ENCODE assay signal across 23 cellular contexts in genomic region chr5:72445969-72446368, GRCh38.
A peak's percentile ranks its signal among the peaks of the same experiment; 100 is the strongest.
DNase-seq lines count a peak whose midpoint lies in the region; ATAC-seq and TF ChIP-seq lines count a peak whose summit lies in the region.
"Had no signal": no experiment of that assay in that cellular context is flagged by ENCODE, and none has a peak within 500 bp of the region (broad histone marks: within the 10 kb centered on the region; RNA-seq: fewer than 3 reads in every experiment).

No MANE protein-coding gene starts in this region.

- CTCF ChIA-PET in SK-N-SH (lab: Yijun Ruan, JAX), result no interaction called here
- CTCF ChIA-PET in IMR-90 (lab: Yijun Ruan, JAX), result interaction anchor here (1.1 kb wide), 1 partner anchor 78 kb away, joined by 4 read pairs; no protein-coding TSS in a partner anchor

- no peak overlapping the region for H4K5ac ChIP-seq in IMR-90 (ENCODE audit: low read depth, low read length)

- H2BK120ac ChIP-seq in IMR-90 (ENCODE audit: low read depth, low read length), result no peak overlapping the region

- H3K9me2 ChIP-seq in SK-N-SH, result no peaks in the 10 kb centered on the region

- no peak overlapping the region for H2BK5ac ChIP-seq in IMR-90 (ENCODE audit: low read depth, low read length, poor library complexity, severe bottlenecking)

- no peaks in the 10 kb centered on the region for H3K9me3 ChIP-seq in SK-N-SH
- H3K9me3 ChIP-seq in IMR-90 (ENCODE audit: control insufficient read depth, insufficient read depth, low read length), result no peaks in the 10 kb centered on the region
- no peaks in the 10 kb centered on the region for H3K9me3 ChIP-seq in left ventricle myocardium inferior (replicated peaks)
- no peaks in the 10 kb centered on the region for H3K9me3 ChIP-seq in osteoblast (ENCODE audit: low read depth, low read length)
- H3K9me3 ChIP-seq: Caco-2, MG63, SJSA1 had no signal

- no peak overlapping the region for H3K4me2 ChIP-seq in SK-N-SH
- H3K4me2 ChIP-seq in IMR-90 (ENCODE audit: low read depth, low read length), result no peak overlapping the region
- H3K4me2 ChIP-seq in osteoblast (ENCODE audit: insufficient read depth, low read length), result no peak overlapping the region

- H3K79me2 ChIP-seq in SK-N-SH (ENCODE audit: insufficient read depth) (no peaks in the 10 kb centered on the region), osteoblast (ENCODE audit: insufficient read depth, low read length) (no peaks in the 10 kb centered on the region)

- H3K23ac ChIP-seq in IMR-90 (ENCODE audit: low read depth, low read length), result peak overlapping the region; percentile 5; the same call in 1 of the 2 replicates

- TF ChIP-seq EP300 in SK-N-SH (IDR thresholded peaks at IDR 0.05; ENCODE audit: borderline replicate concordance in 1 of 2, low read depth in 1 of 2, low read length in 1 of 2), result no peak

- in situ Hi-C loops in IMR-90 (cut with MboI; ENCODE audit: low sequenced_read_pairs), result no loop called here

- peaks cover 7 to 10% of the 10 kb centered on the region in 2 experiments; a peak in 3 of 4 replicates for H3K4me1 ChIP-seq in SK-N-SH (ENCODE audit: control insufficient read depth in 1 of 2, insufficient read depth in 2 of 2, low read depth in 1 of 2, low read length in 1 of 2)
- H3K4me1 ChIP-seq in IMR-90 (ENCODE audit: control insufficient read depth, insufficient read depth, low read length), result peaks cover 6% of the 10 kb centered on the region
- peaks cover 64% of the 10 kb centered on the region for H3K4me1 ChIP-seq in left ventricle myocardium inferior
- peaks cover 20% of the 10 kb centered on the region for H3K4me1 ChIP-seq in osteoblast (ENCODE audit: insufficient read depth, low read length)

- H3K36me3 ChIP-seq in SK-N-SH (replicated peaks in 1 of 2; ENCODE audit: control insufficient read depth in 1 of 2, insufficient read depth in 2 of 2, low read length in 1 of 2), result no peaks in the 10 kb centered on the region
- no peaks in the 10 kb centered on the region for H3K36me3 ChIP-seq in IMR-90 (ENCODE audit: control insufficient read depth, insufficient read depth, low read length)
- peaks cover 13% of the 10 kb centered on the region for H3K36me3 ChIP-seq in left ventricle myocardium inferior
- H3K36me3 ChIP-seq in osteoblast (ENCODE audit: insufficient read depth, low read length), result no peaks in the 10 kb centered on the region
- H3K36me3 ChIP-seq: MG63, SJSA1 had no signal

- no peak overlapping the region for H4K91ac ChIP-seq in IMR-90 (ENCODE audit: insufficient read depth, low read depth, low read length)

- peaks cover 17% of the 10 kb centered on the region for H3F3A ChIP-seq in SK-N-SH (replicated peaks; ENCODE audit: insufficient read depth)

- no peak overlapping the region for H3K4me3 ChIP-seq in SK-N-SH (ENCODE audit: low read depth in 2 of 2, low read length in 1 of 2)
- H3K4me3 ChIP-seq in IMR-90 (ENCODE audit: insufficient read depth, low read depth, low read length), result no peak overlapping the region
- no peak overlapping the region for H3K4me3 ChIP-seq in left ventricle myocardium inferior
- no peak overlapping the region for H3K4me3 ChIP-seq in osteoblast (ENCODE audit: insufficient read depth, low read length)
- H3K4me3 ChIP-seq: GM23248, MG63, SJSA1 had no signal

- H2BK15ac ChIP-seq in IMR-90 (ENCODE audit: low read depth, low read length), result no peak overlapping the region

- no peak overlapping the region for H2AK9ac ChIP-seq in IMR-90 (replicated peaks; ENCODE audit: low read depth, low read length, poor library complexity)

- no peak overlapping the region for H4K8ac ChIP-seq in IMR-90 (ENCODE audit: low read depth in 2 of 2, low read length in 2 of 2)

- no TSS peak for BruUV-seq in IMR-90 (replicated peaks; lab: Mats Ljungman, UMichigan)

- no peaks in the 10 kb centered on the region for H3K79me1 ChIP-seq in IMR-90 (ENCODE audit: low read depth in 1 of 2, low read length in 2 of 2)

- 0 out of 2 replicates have a peak overlapping the region, but pooled peaks have one; percentile 33 for H2AFZ ChIP-seq in SK-N-SH (ENCODE audit: low read depth)
- peak overlapping the region; percentile 35 for H2AFZ ChIP-seq in IMR-90 (replicated peaks; ENCODE audit: low read length, poor library complexity)
- H2AFZ ChIP-seq in osteoblast (ENCODE audit: low read length), result peak overlapping the region; percentile 21

- peak overlapping the region; percentile 12; the same call in 1 of the 2 replicates for H2AK5ac ChIP-seq in IMR-90 (ENCODE audit: low read depth, low read length)

- H3K9ac ChIP-seq in SK-N-SH, result no peak overlapping the region
- H3K9ac ChIP-seq in IMR-90 (ENCODE audit: low read depth, low read length), result no peak overlapping the region
- H3K9ac ChIP-seq: GM23248 had no signal

- intact Hi-C loops in IMR-90 (cut with micrococcal nuclease) (no loop called here), left ventricle myocardium inferior (cut with micrococcal nuclease) (no loop called here)

- no peak for TF ChIP-seq RAD21 in SK-N-SH (IDR thresholded peaks at IDR 0.05; ENCODE audit: low read length)
- TF ChIP-seq RAD21 in IMR-90 (IDR thresholded peaks at IDR 0.05; ENCODE audit: low read length), result no peak

- H2BK20ac ChIP-seq in IMR-90 (ENCODE audit: low read depth, low read length), result no peak overlapping the region

- POLR2A ChIA-PET in SK-N-SH (lab: Yijun Ruan, JAX) (no interaction called here), IMR-90 (lab: Charles Lee; ENCODE audit: unreplicated experiment) (no interaction called here)

- H3K4ac ChIP-seq in IMR-90 (ENCODE audit: low read depth, low read length), result no peak overlapping the region

- no peak overlapping the region; a peak in 1 of 4 replicates for H3K27ac ChIP-seq in SK-N-SH (ENCODE audit: low read depth in 2 of 2, low read length in 1 of 2)
- no peak overlapping the region for H3K27ac ChIP-seq in IMR-90 (ENCODE audit: insufficient read depth, low read length)
- H3K27ac ChIP-seq in left ventricle myocardium inferior (replicated peaks), result peak overlapping the region; percentile 58
- H3K27ac ChIP-seq in osteoblast (ENCODE audit: low read depth, low read length), result no peak overlapping the region
- H3K27ac ChIP-seq: 22Rv1, C4-2B, GM23248, SJSA1 had no signal

- ATAC-seq in SK-N-SH treated with all-trans-retinoic acid at 6 μM for 48 hours (no peak), IMR-90 (ENCODE audit: low read depth) (no peak), HG02840 (IDR thresholded peaks at IDR 0.05; ENCODE audit: low FRiP score, unreplicated experiment) (no peak)
- ATAC-seq: CD8-positive, alpha-beta T cell; HepG2 had no signal

- 91% methylated on average over 2 of the region's 2 CpGs for WGBS in SK-N-SH (ENCODE audit: low lambda C conversion rate)
- WGBS in IMR-90 (ENCODE audit: extremely low coverage in 2 of 2, insufficient read length in 1 of 2), 2 experiments, result 43% methylated on average over 1 of the region's 2 CpGs; no CpG with 5 or more reads in 1 of the 2 experiments

- dilution Hi-C loops in IMR-90 (cut with HindIII; ENCODE audit: low sequenced_read_pairs, unreplicated experiment), result no loop called here

- DNase-seq in SK-N-SH (no peak), IMR-90 (no peak), left ventricle myocardium inferior (no peak), osteoblast (ENCODE audit: insufficient read length, low spot score, missing footprints) (no peak), DMS 273 treated with DMSO at 0.1 percent for 48 hours (lab: John Stamatoyannopoulos, UW) (no peak)
- DNase-seq in stimulated activated naive CD4-positive, alpha-beta T cell (lab: John Stamatoyannopoulos, UW), result no peak
- DNase-seq: Caco-2; CD8-positive, alpha-beta T cell; DMS79 treated with DMSO at 0.1 percent for 48 hours; GM23248; H7; KBM-7; MG63; NCI-H2029; NCI-H446; NCI-H524 treated with DMSO at 0.1 percent for 48 hours; NCI-H774 had no signal

- H4K20me1 ChIP-seq in SK-N-SH (ENCODE audit: insufficient read depth) (no peaks in the 10 kb centered on the region), IMR-90 (ENCODE audit: insufficient read depth, low read length) (no peaks in the 10 kb centered on the region), osteoblast (ENCODE audit: insufficient read depth, low read length) (no peaks in the 10 kb centered on the region)

- H3K14ac ChIP-seq in IMR-90 (replicated peaks; ENCODE audit: low read depth, low read length), result 0 out of 2 replicates have a peak overlapping the region, but pooled peaks have one; percentile 20

- TF ChIP-seq CTCF in SK-N-SH (IDR thresholded peaks at IDR 0.05) (no peak), IMR-90 (conservative IDR thresholded peaks at IDR 0.05; ENCODE audit: low read depth, low read length) (no peak), left ventricle myocardium inferior (IDR thresholded peaks at IDR 0.05; ENCODE audit: borderline replicate concordance) (no peak), osteoblast (IDR thresholded peaks at IDR 0.05; ENCODE audit: extremely low read depth, low read depth, low read length) (no peak)

- no peaks in the 10 kb centered on the region for H3K9me1 ChIP-seq in IMR-90 (ENCODE audit: insufficient read depth, low read length)

- TF ChIP-seq POLR2A in IMR-90 (IDR thresholded peaks at IDR 0.05; ENCODE audit: low read depth, low read length), result no peak

- no peak overlapping the region for H3K56ac ChIP-seq in IMR-90 (ENCODE audit: extremely low read depth, insufficient read depth, low read length)

- H3K27me3 ChIP-seq in SK-N-SH (ENCODE audit: insufficient read depth), result no peaks in the 10 kb centered on the region
- no peaks in the 10 kb centered on the region for H3K27me3 ChIP-seq in IMR-90 (ENCODE audit: control insufficient read depth, insufficient read depth, low read length)
- no peaks in the 10 kb centered on the region for H3K27me3 ChIP-seq in left ventricle myocardium inferior (ENCODE audit: low read depth)
- H3K27me3 ChIP-seq in osteoblast (ENCODE audit: insufficient read depth, low read length), result no peaks in the 10 kb centered on the region
- H3K27me3 ChIP-seq: MG63, SJSA1 had no signal

- H3K18ac ChIP-seq in IMR-90 (ENCODE audit: low read depth, low read length), result no peak overlapping the region

TF ChIP-seq in SK-N-SH, 30 proteins besides CTCF, POLR2A, EP300 and RAD21 (continues in another document):
- no peak for TF ChIP-seq RXRA (IDR thresholded peaks at IDR 0.05; ENCODE audit: borderline replicate concordance, low read depth)

TF ChIP-seq in SK-N-SH treated with all-trans-retinoic acid at 6 μM for 48 hours, 23 proteins besides CTCF, POLR2A, EP300 and RAD21 (continues in another document):
- TF ChIP-seq BACH2 (CRISPR knock-in tag; IDR thresholded peaks at IDR 0.05; ENCODE audit: borderline replicate concordance), result no peak

TF ChIP-seq in IMR-90, 13 proteins besides CTCF, POLR2A, EP300 and RAD21:
- TF ChIP-seq BHLHE40 (IDR thresholded peaks at IDR 0.05; ENCODE audit: low read depth, low read length), result no peak
- no peak for TF ChIP-seq RCOR1 (IDR thresholded peaks at IDR 0.05; ENCODE audit: insufficient replicate concordance, low read length)
- TF ChIP-seq NFE2L2 (IDR thresholded peaks at IDR 0.05; ENCODE audit: low read depth, low read length), result no peak
- no peak for TF ChIP-seq MAZ (IDR thresholded peaks at IDR 0.05; ENCODE audit: borderline replicate concordance, low read depth, low read length)
